Comparison of ENCODE assay signal across 12 cellular contexts in the genomic region with DNA sequence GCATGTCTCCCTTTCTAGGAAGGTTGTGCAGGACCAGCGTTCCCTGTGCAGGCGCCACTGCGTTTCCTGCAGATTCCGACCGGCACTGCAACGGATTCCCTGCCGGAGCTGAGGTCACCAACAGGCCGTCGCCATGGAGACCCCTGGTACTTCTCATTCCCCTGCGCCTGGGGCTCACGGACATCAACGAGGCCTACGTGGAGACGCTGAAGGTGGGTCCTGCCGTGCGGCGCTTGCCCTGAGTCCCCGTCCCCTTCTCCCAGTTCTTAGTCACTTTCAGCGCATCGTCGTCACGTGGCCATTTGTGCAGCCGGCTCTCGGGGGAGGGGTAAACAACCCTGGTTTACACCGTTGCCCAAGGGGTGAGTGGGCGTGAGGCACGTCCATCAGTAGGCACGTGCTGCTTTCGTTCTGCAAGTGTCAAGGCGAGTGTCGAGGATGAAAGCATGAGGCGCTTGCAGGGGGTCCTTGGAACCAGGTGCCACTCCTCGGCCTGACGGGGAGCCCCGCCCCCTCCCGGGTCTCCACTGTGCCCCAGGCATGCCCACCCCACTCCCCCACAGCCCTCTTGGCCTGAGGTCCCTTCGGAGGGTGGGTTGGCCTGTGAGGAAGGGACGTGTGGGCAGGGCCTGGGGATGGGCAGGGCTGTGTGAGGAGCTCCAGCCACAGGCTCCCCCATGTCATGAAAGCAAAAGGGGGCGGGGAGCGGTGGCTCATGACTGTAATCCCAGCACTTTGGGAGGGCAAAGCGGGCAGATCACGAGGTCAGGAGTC. TPM values are rescaled to one million over a fixed set of nuclear protein-coding genes. Genes with fewer than 3 reads are reported as not detected.
DNase-seq lines count a peak whose midpoint lies in the region; ATAC-seq and TF ChIP-seq lines count a peak whose summit lies in the region.
"Had no signal": no experiment of that assay in that cellular context is flagged by ENCODE, and none has a peak within 500 bp of the region (broad histone marks: within the 10 kb centered on the region; RNA-seq: fewer than 3 reads in every experiment).

No MANE protein-coding gene starts in this region.

- no peak for TF ChIP-seq CTCF in GM23338 (conservative IDR thresholded peaks at IDR 0.05; ENCODE audit: low read depth in 2 of 2)
- TF ChIP-seq CTCF in astrocyte of the cerebellum (IDR thresholded peaks at IDR 0.05; ENCODE audit: low read depth, low read length, missing control alignments) = no peak

- H3K9me2 ChIP-seq in GM23338 (ENCODE audit: insufficient read depth) = no peaks in the 10 kb centered on the region

- no peak overlapping the region for H3K27ac ChIP-seq in GM23338 (ENCODE audit: low read depth)
- H3K27ac ChIP-seq: tibial nerve had no signal

- peak; percentile 37 for DNase-seq in GM23338 (ENCODE audit: low spot score)
- peak; percentile 12 for DNase-seq in astrocyte of the cerebellum (ENCODE audit: low read depth)
- DNase-seq in lung microvascular endothelial cell (ENCODE audit: low read depth in 2 of 2) = peak; percentile 65 to 85
- no peak for DNase-seq in NCI-H2029 treated with DMSO at 0.1 percent for 48 hours (lab: John Stamatoyannopoulos, UW)
- DNase-seq in activated CD8-positive, alpha-beta memory T cell treated with anti-CD3 and anti-CD28 coated beads for 24 hours = no peak
- DNase-seq in T-helper 17 cell = no peak
- DNase-seq: activated CD4-positive, alpha-beta T cell treated with anti-CD3 and anti-CD28 coated beads, Interleukin-2, amount 50 U/mL, for 4 hours; aorta; NCI-H2107; SHP77 treated with DMSO at 0.1 percent for 48 hours had no signal

- peaks cover 4% of the 10 kb centered on the region; the same call in 1 of the 2 replicates for H3K36me3 ChIP-seq in GM23338 (ENCODE audit: insufficient read depth)

- H3K4me3 Mint-ChIP-seq in GM23338 (no peak overlapping the region), T-helper 17 cell (no peak overlapping the region)
- H3K4me3 Mint-ChIP-seq: activated T-helper 1 cell treated with anti-CD3 and anti-CD28 coated beads, Interleukin-12 subunit alpha, Interleukin-12 subunit beta, Interleukin-2, Interleukin-4 antibody, amounts not matched to agents 30 ng/mL and 10 ng/mL and 1 ng/mL, durations not matched to agents 14 hours and 24 hours and 36 hours had no signal

- H4K20me1 ChIP-seq in GM23338 (replicated peaks; ENCODE audit: insufficient read depth) = peaks cover 4% of the 10 kb centered on the region

- in situ Hi-C loops in astrocyte of the cerebellum (cut with HindIII; ENCODE audit: low sequenced_read_pairs) = no loop called here

- H3K4me1 Mint-ChIP-seq in GM23338 (peaks cover 4% of the 10 kb centered on the region; the same call in 2 of the 3 replicates), T-helper 17 cell (peaks cover 4% of the 10 kb centered on the region)

- ATAC-seq in GM23338 (no peak), T-helper 17 cell (no peak)

- H3K9me3 Mint-ChIP-seq in GM23338 = no peaks in the 10 kb centered on the region; the same call in 2 of the 3 replicates
- H3K9me3 Mint-ChIP-seq: activated T-helper 1 cell treated with anti-CD3 and anti-CD28 coated beads, Interleukin-12 subunit alpha, Interleukin-12 subunit beta, Interleukin-2, Interleukin-4 antibody, amounts not matched to agents 30 ng/mL and 10 ng/mL and 1 ng/mL, durations not matched to agents 14 hours and 24 hours and 36 hours had no signal

- H3K27ac Mint-ChIP-seq in GM23338 (no peak overlapping the region), T-helper 17 cell (no peak overlapping the region)
- H3K27ac Mint-ChIP-seq: activated T-helper 1 cell treated with anti-CD3 and anti-CD28 coated beads, Interleukin-12 subunit alpha, Interleukin-12 subunit beta, Interleukin-2, Interleukin-4 antibody, amounts not matched to agents 30 ng/mL and 10 ng/mL and 1 ng/mL, durations not matched to agents 14 hours and 24 hours and 36 hours had no signal

- H2AFZ ChIP-seq in GM23338 = no peak overlapping the region

- no peaks in the 10 kb centered on the region for H3K27me3 ChIP-seq in GM23338 (ENCODE audit: insufficient read depth)
- H3K27me3 ChIP-seq: tibial nerve had no signal

- peaks cover 45% of the 10 kb centered on the region for H3K36me3 Mint-ChIP-seq in GM23338 (ENCODE audit: low read depth)
- H3K36me3 Mint-ChIP-seq in T-helper 17 cell (ENCODE audit: low read depth) = no peaks in the 10 kb centered on the region

- no peaks in the 10 kb centered on the region for H3K4me1 ChIP-seq in GM23338 (ENCODE audit: insufficient read depth)
- H3K4me1 ChIP-seq: tibial nerve had no signal

- H3K9me3 ChIP-seq in T-helper 17 cell (ENCODE audit: control insufficient read depth, low read length, poor library complexity, severe bottlenecking) = no peaks in the 10 kb centered on the region
- H3K9me3 ChIP-seq: tibial nerve had no signal

- H3K4me2 ChIP-seq in GM23338 = no peak overlapping the region

- H3K27me3 Mint-ChIP-seq in GM23338 (ENCODE audit: insufficient read depth, low read depth, poor library complexity) (peaks cover 9% of the 10 kb centered on the region), T-helper 17 cell (no peaks in the 10 kb centered on the region)

- 0 out of 2 replicates have a peak, but pooled peaks cover 2% of the 10 kb centered on the region for H3F3A ChIP-seq in GM23338 (replicated peaks; ENCODE audit: low read depth)

- H3K4me3 ChIP-seq in GM23338 = no peak overlapping the region
- H3K4me3 ChIP-seq in astrocyte of the cerebellum (ENCODE audit: low read depth, low read length) = no peak overlapping the region
- H3K4me3 ChIP-seq: tibial nerve had no signal

- no peaks in the 10 kb centered on the region for H3K79me2 ChIP-seq in GM23338 (replicated peaks; ENCODE audit: insufficient read depth)

TF ChIP-seq in GM23338, 12 proteins besides CTCF, POLR2A, EP300 and RAD21 (continues in another document):
- TF ChIP-seq STAT1 (IDR thresholded peaks at IDR 0.05; ENCODE audit: unreplicated experiment) = no peak

RNA-seq across cellular contexts. Expression of gene DTYMK, which starts 19.8 kb away (rescaled TPM):
- 38.9 and 55.4 TPM in 2 replicates for total RNA-seq in GM23338 (2014; rRNA removed; shearing (Covaris generic))
- 65.4 and 69.5 TPM in 2 replicates for polyA plus RNA-seq in GM23338 (2016; fragmentation: Nextera tagmentation; extraction: Ambion mirVana)
- 22.0 and 30.3 TPM in 2 replicates for total RNA-seq in lung microvascular endothelial cell
- total RNA-seq in T-helper 17 cell = 10 to 100 TPM; 11.9 TPM

RNA-seq across cellular contexts. Expression of gene ATG4B, which starts 29.3 kb away (rescaled TPM):
- 102 and 103 TPM in 2 replicates for total RNA-seq in GM23338 (2014; rRNA removed; shearing (Covaris generic))
- 104 and 116 TPM in 2 replicates for polyA plus RNA-seq in GM23338 (2016; fragmentation: Nextera tagmentation; extraction: Ambion mirVana)
- total RNA-seq in lung microvascular endothelial cell = 26.2 and 39.1 TPM in 2 replicates
- total RNA-seq in T-helper 17 cell = 100 to 1,000 TPM; 104 to 119 TPM

RNA-seq across cellular contexts. Expression of gene THAP4, which starts 29.9 kb away (rescaled TPM):
- 80.4 and 81.6 TPM in 2 replicates for total RNA-seq in GM23338 (2014; rRNA removed; shearing (Covaris generic))
- polyA plus RNA-seq in GM23338 (2016; fragmentation: Nextera tagmentation; extraction: Ambion mirVana) = 62.9 and 74.0 TPM in 2 replicates
- 30.5 and 39.1 TPM in 2 replicates for total RNA-seq in lung microvascular endothelial cell
- total RNA-seq in T-helper 17 cell = 10 to 100 TPM; 28.0 to 36.9 TPM

RNA-seq across cellular contexts. Expression of gene ING5, which starts 35.0 kb away (rescaled TPM):
- total RNA-seq in GM23338 (2014; rRNA removed; shearing (Covaris generic)) = 42.5 and 49.5 TPM in 2 replicates
- 25.7 and 27.6 TPM in 2 replicates for polyA plus RNA-seq in GM23338 (2016; fragmentation: Nextera tagmentation; extraction: Ambion mirVana)
- total RNA-seq in lung microvascular endothelial cell = 15.3 and 26.4 TPM in 2 replicates
- total RNA-seq in T-helper 17 cell = 10 to 100 TPM; 50.2 to 60.8 TPM

Comparison
In these comparisons a context has a peak if more than half of its experiments do, and no peak if none do; other contexts are left out.
1. DNase-seq: peak in GM23338 (single experiment), astrocyte of the cerebellum (single experiment) and lung microvascular endothelial cell (2 of 2); none in NCI-H2029 treated with DMSO at 0.1 percent for 48 hours (single experiment), activated CD8-positive, alpha-beta memory T cell treated with anti-CD3 and anti-CD28 coated beads for 24 hours (single experiment) and T-helper 17 cell (0 of 3).